Comparison of ENCODE assay signal across 10 cellular contexts in the genomic region with DNA sequence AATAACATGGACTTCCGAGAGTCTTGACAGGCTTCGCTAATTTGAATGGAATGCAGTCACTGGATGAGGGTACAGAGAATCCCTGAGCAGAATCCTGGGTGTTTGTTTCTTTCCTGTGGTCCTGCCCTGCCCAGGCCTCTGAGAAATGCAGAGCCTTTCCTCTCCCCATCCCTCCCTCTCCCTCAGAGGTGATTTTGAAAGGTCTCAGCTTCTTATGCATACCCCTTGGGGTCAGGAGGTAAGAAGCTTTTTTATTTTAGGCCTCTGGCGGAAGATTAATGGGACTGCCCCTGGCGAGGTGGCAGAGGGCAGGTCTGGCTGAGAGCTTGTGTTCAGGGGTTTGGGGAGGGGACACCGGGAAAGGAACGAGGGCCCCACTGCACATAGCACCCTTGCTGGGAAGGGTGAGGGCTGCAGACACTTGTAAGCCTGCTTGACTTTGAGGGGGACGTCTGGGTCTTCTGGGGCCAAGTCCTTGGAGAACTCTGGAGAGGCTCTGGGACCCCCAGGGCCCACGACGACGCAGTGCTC.
DNase-seq lines count a peak whose midpoint lies in the region; ATAC-seq and TF ChIP-seq lines count a peak whose summit lies in the region.
"Had no signal": no experiment of that assay in that cellular context is flagged by ENCODE, and none has a peak within 500 bp of the region (broad histone marks: within the 10 kb centered on the region; RNA-seq: fewer than 3 reads in every experiment).

No MANE protein-coding gene starts in this region.

- H3K9me3 ChIP-seq in AG04450 (ENCODE audit: control insufficient read depth, insufficient read depth, low read length) (no peaks in the 10 kb centered on the region; the same call in 1 of the 2 replicates), adrenal gland (replicated peaks in 1 of 3) (no peaks in the 10 kb centered on the region), right cardiac atrium (ENCODE audit: control insufficient read depth, low read length) (no peaks in the 10 kb centered on the region)

- H3K27me3 ChIP-seq in AG04450 (ENCODE audit: control insufficient read depth, insufficient read depth, low read length): no peaks in the 10 kb centered on the region
- H3K27me3 ChIP-seq in adrenal gland: no peaks in the 10 kb centered on the region
- H3K27me3 ChIP-seq in right cardiac atrium (ENCODE audit: control insufficient read depth, insufficient read depth): no peaks in the 10 kb centered on the region

- TF ChIP-seq CTCF in AG04450 (IDR thresholded peaks at IDR 0.05; ENCODE audit: low read depth, low read length): no peak
- no peak for TF ChIP-seq CTCF in adrenal gland (IDR thresholded peaks at IDR 0.05)

- TF ChIP-seq POLR2A in adrenal gland (IDR thresholded peaks at IDR 0.05): no peak

- H3K4me3 Mint-ChIP-seq in activated T-helper 1 cell treated with anti-CD3 and anti-CD28 coated beads, Interleukin-12 subunit alpha, Interleukin-12 subunit beta, Interleukin-2, Interleukin-4 antibody, amounts not matched to agents 30 ng/mL and 10 ng/mL and 1 ng/mL, durations not matched to agents 14 hours and 24 hours and 36 hours: no peak overlapping the region
- H3K4me3 Mint-ChIP-seq: effector memory CD8-positive, alpha-beta T cell had no signal

- CTCF ChIA-PET in AG04450 (lab: Charles Lee): interaction anchor here (1.5 to 2.2 kb wide), 2 partner anchors 171 to 186 kb away, joined by 6 read pairs; no protein-coding TSS in a partner anchor

- 86 to 100% (median 87%) methylated on average over 1 to 10 of the region's 10 CpGs for WGBS in adrenal gland, 4 donors
- WGBS in right cardiac atrium: 79% methylated on average over 10 of the region's 10 CpGs

- H3K36me3 Mint-ChIP-seq in activated T-helper 1 cell treated with anti-CD3 and anti-CD28 coated beads, Interleukin-12 subunit alpha, Interleukin-12 subunit beta, Interleukin-2, Interleukin-4 antibody, amounts not matched to agents 30 ng/mL and 10 ng/mL and 1 ng/mL, durations not matched to agents 14 hours and 24 hours and 36 hours (ENCODE audit: low read depth): no peaks in the 10 kb centered on the region

- intact Hi-C loops in adrenal gland (cut with DNase I): no loop called here
- intact Hi-C loops in right cardiac atrium (cut with DNase I): no loop called here
- intact Hi-C loops in posterior vena cava (cut with DNase I): no loop called here
- intact Hi-C loops in head of caudate nucleus (cut with DNase I): no loop called here
- intact Hi-C loops in activated T-helper 1 cell treated with anti-CD3 and anti-CD28 coated beads, Interleukin-12 subunit alpha, Interleukin-12 subunit beta, Interleukin-2, Interleukin-4 antibody, amounts not matched to agents 30 ng/mL and 10 ng/mL and 1 ng/mL, durations not matched to agents 14 hours and 24 hours and 36 hours (cut with micrococcal nuclease): no loop called here

- H3K27ac Mint-ChIP-seq in activated T-helper 1 cell treated with anti-CD3 and anti-CD28 coated beads, Interleukin-12 subunit alpha, Interleukin-12 subunit beta, Interleukin-2, Interleukin-4 antibody, amounts not matched to agents 30 ng/mL and 10 ng/mL and 1 ng/mL, durations not matched to agents 14 hours and 24 hours and 36 hours: no peak overlapping the region

- H3K4me1 Mint-ChIP-seq in activated T-helper 1 cell treated with anti-CD3 and anti-CD28 coated beads, Interleukin-12 subunit alpha, Interleukin-12 subunit beta, Interleukin-2, Interleukin-4 antibody, amounts not matched to agents 30 ng/mL and 10 ng/mL and 1 ng/mL, durations not matched to agents 14 hours and 24 hours and 36 hours (ENCODE audit: low read depth): peaks cover 6% of the 10 kb centered on the region

- POLR2A ChIA-PET in AG04450 (lab: Yijun Ruan, JAX): interaction anchor here (0.6 to 2.0 kb wide), 2 partner anchors 64 to 172 kb away, joined by 3 to 5 read pairs; no protein-coding TSS in a partner anchor

- peak overlapping the region; percentile 92 for H3K27ac ChIP-seq in AG04450 (ENCODE audit: low read depth, low read length)
- peak overlapping the region in 3 of 5 donors; percentile 27 to 89 (median 76) for H3K27ac ChIP-seq in adrenal gland
- H3K27ac ChIP-seq in right cardiac atrium (ENCODE audit: low read length): peak overlapping the region; percentile 64

- peaks cover 3% of the 10 kb centered on the region for H3K27me3 Mint-ChIP-seq in activated T-helper 1 cell treated with anti-CD3 and anti-CD28 coated beads, Interleukin-12 subunit alpha, Interleukin-12 subunit beta, Interleukin-2, Interleukin-4 antibody, amounts not matched to agents 30 ng/mL and 10 ng/mL and 1 ng/mL, durations not matched to agents 14 hours and 24 hours and 36 hours (ENCODE audit: insufficient read depth)

- H3K4me1 ChIP-seq in adrenal gland (replicated peaks in 1 of 2): peaks cover 0 to 8% of the 10 kb centered on the region in 2 donors
- H3K4me1 ChIP-seq in right cardiac atrium (ENCODE audit: control insufficient read depth, insufficient read depth, low read length): peaks cover 11% of the 10 kb centered on the region

- ATAC-seq in right cardiac atrium: no peak
- ATAC-seq in HG03159 (IDR thresholded peaks at IDR 0.05; ENCODE audit: unreplicated experiment): no peak
- ATAC-seq: effector memory CD8-positive, alpha-beta T cell had no signal

- no peaks in the 10 kb centered on the region for H3K9me3 Mint-ChIP-seq in activated T-helper 1 cell treated with anti-CD3 and anti-CD28 coated beads, Interleukin-12 subunit alpha, Interleukin-12 subunit beta, Interleukin-2, Interleukin-4 antibody, amounts not matched to agents 30 ng/mL and 10 ng/mL and 1 ng/mL, durations not matched to agents 14 hours and 24 hours and 36 hours
- H3K9me3 Mint-ChIP-seq: effector memory CD8-positive, alpha-beta T cell had no signal

- H3K4me3 ChIP-seq in AG04450 (ENCODE audit: low read depth, low read length): no peak overlapping the region
- H3K4me3 ChIP-seq in adrenal gland: no peak overlapping the region
- H3K4me3 ChIP-seq in right cardiac atrium (ENCODE audit: low read length): no peak overlapping the region

- H3K36me3 ChIP-seq in adrenal gland (replicated peaks in 1 of 2): no peaks in the 10 kb centered on the region

- DNase-seq in AG04450 (ENCODE audit: low read depth, low spot score): no peak
- DNase-seq in adrenal gland: no peak
- peak in 1 of 3 donors; percentile 21 for DNase-seq in right cardiac atrium
- peak; percentile 66 for DNase-seq in posterior vena cava (ENCODE audit: low spot score)
- no peak for DNase-seq in HK-2 (ENCODE audit: unreplicated experiment)
- DNase-seq in head of caudate nucleus: no peak
- DNase-seq in activated T-helper 1 cell treated with anti-CD3 and anti-CD28 coated beads, Interleukin-12 subunit alpha, Interleukin-12 subunit beta, Interleukin-2, Interleukin-4 antibody, amounts not matched to agents 30 ng/mL and 10 ng/mL and 1 ng/mL, durations not matched to agents 14 hours and 24 hours and 36 hours (ENCODE audit: low spot score): no peak
- DNase-seq: effector memory CD8-positive, alpha-beta T cell; NCI-H2081 treated with DMSO at 0.1 percent for 48 hours had no signal
